1 cellular context compared by ENCODE assay signal in genomic region chr18:24027156-24027555, GRCh38.
TF ChIP-seq lines count a peak whose summit lies in the region.

No MANE protein-coding gene starts in this region.

TF ChIP-seq in GM23338, 12 proteins besides CTCF, POLR2A, EP300 and RAD21 (continued from another document):
- TF ChIP-seq ZNF462 (CRISPR knock-in tag; IDR thresholded peaks at IDR 0.05): no peak
